Comparison of ENCODE assay signal across 1 cellular context in the genomic region with DNA sequence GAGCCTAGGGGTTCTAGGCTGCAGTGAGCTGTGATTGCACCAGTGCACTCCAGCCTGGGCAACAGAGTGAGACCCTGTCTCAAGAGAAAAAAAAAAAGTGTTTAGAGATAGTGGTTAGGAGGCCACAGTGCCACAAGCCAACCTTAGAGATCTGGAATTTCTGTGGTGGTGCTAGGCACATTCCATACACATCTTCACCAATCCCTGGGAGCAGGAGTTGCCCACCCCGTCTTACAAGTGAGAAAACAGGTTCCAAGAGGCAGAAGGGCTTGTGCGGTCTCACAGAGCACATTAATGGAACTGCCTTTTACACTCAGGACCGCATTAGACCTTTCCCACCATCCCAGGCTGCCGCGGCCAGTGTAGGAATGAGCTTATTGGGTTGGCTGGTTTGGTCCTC.
TF ChIP-seq lines count a peak whose summit lies in the region.

No MANE protein-coding gene starts in this region.

TF ChIP-seq in IMR-90, 13 proteins besides CTCF, POLR2A, EP300 and RAD21 (continued from another document):
- TF ChIP-seq ELK1 (IDR thresholded peaks at IDR 0.05; ENCODE audit: borderline replicate concordance, low read depth, low read length) (no peak), CHD1 (IDR thresholded peaks at IDR 0.05; ENCODE audit: low read depth, low read length) (no peak), RFX5 (IDR thresholded peaks at IDR 0.05; ENCODE audit: low read depth, low read length) (no peak), SMC3 (IDR thresholded peaks at IDR 0.05; ENCODE audit: low read depth, low read length) (no peak), BHLHE40 (IDR thresholded peaks at IDR 0.05; ENCODE audit: low read depth, low read length) (no peak), MXI1 (IDR thresholded peaks at IDR 0.05; ENCODE audit: borderline replicate concordance, low read depth, low read length) (no peak), NFE2L2 (IDR thresholded peaks at IDR 0.05; ENCODE audit: low read depth, low read length) (no peak), MAFK (IDR thresholded peaks at IDR 0.05; ENCODE audit: low read depth, low read length) (no peak), MAZ (IDR thresholded peaks at IDR 0.05; ENCODE audit: borderline replicate concordance, low read depth, low read length) (no peak), RCOR1 (IDR thresholded peaks at IDR 0.05; ENCODE audit: insufficient replicate concordance, low read length) (no peak), CEBPB (IDR thresholded peaks at IDR 0.05; ENCODE audit: low read depth, low read length) (no peak), USF2 (IDR thresholded peaks at IDR 0.05; ENCODE audit: low read depth, low read length) (no peak)
